ENCODE assay signal across 35 cellular contexts in genomic region chr2:157940024-157940423, GRCh38.
DNase-seq lines count a peak whose midpoint lies in the region; ATAC-seq and TF ChIP-seq lines count a peak whose summit lies in the region.
"Had no signal": no experiment of that assay in that cellular context is flagged by ENCODE, and none has a peak within 500 bp of the region (broad histone marks: within the 10 kb centered on the region; RNA-seq: fewer than 3 reads in every experiment).

No MANE protein-coding gene starts in this region.

- POLR2A ChIA-PET in PC-3 (lab: Charles Lee; ENCODE audit: unreplicated experiment), result no interaction called here

- H3K4me1 Mint-ChIP-seq in endodermal cell, result peaks cover 37% of the 10 kb centered on the region
- H3K4me1 Mint-ChIP-seq: naive B cell; stimulated activated naive CD8-positive, alpha-beta T cell treated with anti-CD3 and anti-CD28 coated beads, Interleukin-15, amount 100 ng/mL, for 72 hours had no signal

- DNase-seq in ELF-1 (ENCODE audit: low read depth, low spot score) (peak; percentile 26), PC-3 (peak; percentile 52), endodermal cell (peak; percentile 52), renal cortical epithelial cell (ENCODE audit: low read depth) (peak; percentile 37), NCI-H1048 (lab: John Stamatoyannopoulos, UW) (no peak), NCI-H446 (lab: John Stamatoyannopoulos, UW) (no peak), mucosa of descending colon (no peak), GM10266 (ENCODE audit: extremely low spot score) (no peak)
- DNase-seq: ACHN; activated CD4-positive, alpha-beta T cell treated with anti-CD3 and anti-CD28 coated beads, Interleukin-2, amount 50 U/mL, for 1 hour; activated gamma-delta T cell; activated naive CD8-positive, alpha-beta T cell treated with anti-CD3 and anti-CD28 coated beads, Interleukin-2, amount 10 ng/mL, durations not matched to agents 7 days and 5 days; activated T-cell treated with anti-CD3 and anti-CD28 coated beads, Interleukin-2, amount 50 U/mL, for 4 hours; aorta; colonic mucosa; DMS153; effector CD4-positive, alpha-beta T cell; GDM1; glutamatergic neuron; left ventricle myocardium inferior; naive B cell; NCI-H1417 treated with DMSO at 0.1 percent for 48 hours; NCI-H2029 treated with DMSO at 0.1 percent for 48 hours; NCI-H526 treated with DMSO at 0.1 percent for 48 hours; posterior cingulate gyrus; right cardiac atrium; spleen; stimulated activated CD8-positive, alpha-beta memory T cell treated with anti-CD3 and anti-CD28 coated beads, Interleukin-4, amount 100 ng/mL, for 48 hours; stimulated activated naive CD8-positive, alpha-beta T cell treated with anti-CD3 and anti-CD28 coated beads, Interleukin-15, amount 100 ng/mL, for 72 hours; SW 1271; T1000; uterus had no signal

- peaks cover 17% of the 10 kb centered on the region for H3K4me1 ChIP-seq in PC-3 (ENCODE audit: insufficient read depth, low read length)
- H3K4me1 ChIP-seq in endodermal cell (ENCODE audit: control insufficient read depth, insufficient read depth, low read length), result peaks cover 21% of the 10 kb centered on the region
- no peaks in the 10 kb centered on the region for H3K4me1 ChIP-seq in mucosa of descending colon (ENCODE audit: low read depth)
- H3K4me1 ChIP-seq: colonic mucosa, spleen, uterus had no signal

- H3K9ac ChIP-seq in PC-3 (ENCODE audit: low read length), result no peak overlapping the region
- H3K9ac ChIP-seq in endodermal cell (ENCODE audit: extremely low read depth, low read length, poor library complexity, severe bottlenecking), result no peak overlapping the region

- H3K79me2 ChIP-seq in PC-3 (ENCODE audit: low read length), result no peaks in the 10 kb centered on the region

- no peak overlapping the region for H3K4me2 ChIP-seq in PC-3 (ENCODE audit: low read length)

- no peak overlapping the region for H3K4me3 ChIP-seq in PC-3 (ENCODE audit: low read length)
- no peak overlapping the region for H3K4me3 ChIP-seq in endodermal cell (ENCODE audit: low read length)
- H3K4me3 ChIP-seq in mucosa of descending colon, result no peak overlapping the region
- H3K4me3 ChIP-seq: colonic mucosa, left ventricle myocardium inferior, spleen, uterus had no signal

- H3K27ac ChIP-seq in PC-3 (ENCODE audit: low read length), result no peak overlapping the region
- no peak overlapping the region for H3K27ac ChIP-seq in endodermal cell (ENCODE audit: low read depth, low read length)
- H3K27ac ChIP-seq: colonic mucosa, epithelial cell of prostate, left ventricle myocardium inferior, neutrophil, spleen, uterus had no signal

- no peaks in the 10 kb centered on the region for H3F3A ChIP-seq in PC-3 (ENCODE audit: low read length, unreplicated experiment)

- no peak overlapping the region for H3K27ac Mint-ChIP-seq in endodermal cell
- H3K27ac Mint-ChIP-seq: activated naive CD8-positive, alpha-beta T cell treated with anti-CD3 and anti-CD28 coated beads, Interleukin-2, amount 10 ng/mL, durations not matched to agents 7 days and 5 days; naive B cell; stimulated activated naive CD8-positive, alpha-beta T cell treated with anti-CD3 and anti-CD28 coated beads, Interleukin-15, amount 100 ng/mL, for 72 hours had no signal

- peaks cover 5% of the 10 kb centered on the region for H3K27me3 Mint-ChIP-seq in endodermal cell (ENCODE audit: insufficient read depth)
- H3K27me3 Mint-ChIP-seq: stimulated activated naive CD8-positive, alpha-beta T cell treated with anti-CD3 and anti-CD28 coated beads, Interleukin-15, amount 100 ng/mL, for 72 hours had no signal

- H3K27me3 ChIP-seq in PC-3 (ENCODE audit: low read length) (no peaks in the 10 kb centered on the region), endodermal cell (ENCODE audit: control insufficient read depth, insufficient read depth, low read length, poor library complexity, severe bottlenecking) (no peaks in the 10 kb centered on the region)
- H3K27me3 ChIP-seq: colonic mucosa, neutrophil, spleen, uterus had no signal

- H2AFZ ChIP-seq in PC-3 (ENCODE audit: low read length), result no peak overlapping the region

- no peak for TF ChIP-seq CTCF in PC-3 (conservative IDR thresholded peaks at IDR 0.05; ENCODE audit: low read depth, low read length)
- no peak for TF ChIP-seq CTCF in endodermal cell (conservative IDR thresholded peaks at IDR 0.05)
- no peak for TF ChIP-seq CTCF in mucosa of descending colon (IDR thresholded peaks at IDR 0.05)
- TF ChIP-seq CTCF in GM10266 (IDR thresholded peaks at IDR 0.05; ENCODE audit: control insufficient read depth, insufficient read depth, low read depth, missing control alignments), result no peak

- no peak overlapping the region for H3K4me3 Mint-ChIP-seq in endodermal cell
- H3K4me3 Mint-ChIP-seq: activated naive CD8-positive, alpha-beta T cell treated with anti-CD3 and anti-CD28 coated beads, Interleukin-2, amount 10 ng/mL, durations not matched to agents 7 days and 5 days; activated T-cell treated with anti-CD3 and anti-CD28 coated beads, Interleukin-2, amount 50 U/mL, for 4 hours; naive B cell; stimulated activated naive CD8-positive, alpha-beta T cell treated with anti-CD3 and anti-CD28 coated beads, Interleukin-15, amount 100 ng/mL, for 72 hours had no signal

- BruUV-seq in PC-3 (replicated peaks; lab: Mats Ljungman, UMichigan), result no TSS peak

- H3K9me2 ChIP-seq in PC-3 (replicated peaks; ENCODE audit: low read length), result no peaks in the 10 kb centered on the region

- no peaks in the 10 kb centered on the region for H3K36me3 ChIP-seq in PC-3 (ENCODE audit: low read depth, low read length)
- H3K36me3 ChIP-seq in endodermal cell (ENCODE audit: control insufficient read depth, insufficient read depth, low read length), result no peaks in the 10 kb centered on the region
- H3K36me3 ChIP-seq in mucosa of descending colon (ENCODE audit: low read depth), result no peaks in the 10 kb centered on the region
- H3K36me3 ChIP-seq: colonic mucosa, left ventricle myocardium inferior, neutrophil, spleen, uterus had no signal

- no peaks in the 10 kb centered on the region for H3K36me3 Mint-ChIP-seq in endodermal cell (ENCODE audit: low read depth)
- H3K36me3 Mint-ChIP-seq: activated naive CD8-positive, alpha-beta T cell treated with anti-CD3 and anti-CD28 coated beads, Interleukin-2, amount 10 ng/mL, durations not matched to agents 7 days and 5 days; naive B cell had no signal

- no peaks in the 10 kb centered on the region for H3K9me3 Mint-ChIP-seq in endodermal cell
- H3K9me3 Mint-ChIP-seq: activated naive CD8-positive, alpha-beta T cell treated with anti-CD3 and anti-CD28 coated beads, Interleukin-2, amount 10 ng/mL, durations not matched to agents 7 days and 5 days; activated T-cell treated with anti-CD3 and anti-CD28 coated beads, Interleukin-2, amount 50 U/mL, for 4 hours; naive B cell; stimulated activated naive CD8-positive, alpha-beta T cell treated with anti-CD3 and anti-CD28 coated beads, Interleukin-15, amount 100 ng/mL, for 72 hours had no signal

- intact Hi-C loops in PC-3 (cut with micrococcal nuclease), result no loop called here
- intact Hi-C loops in mucosa of descending colon (cut with DNase I, micrococcal nuclease), result no loop called here

- no peaks in the 10 kb centered on the region for H4K20me1 ChIP-seq in PC-3 (ENCODE audit: low read length)

- WGBS in endodermal cell (ENCODE audit: insufficient coverage in 1 of 2, insufficient read length in 1 of 2), 2 experiments, result 80 to 100% methylated on average over 1 to 3 of the region's 3 CpGs

- H3K9me3 ChIP-seq in PC-3 (ENCODE audit: low read length) (no peaks in the 10 kb centered on the region), endodermal cell (ENCODE audit: control insufficient read depth, low read length) (no peaks in the 10 kb centered on the region), mucosa of descending colon (no peaks in the 10 kb centered on the region)
- H3K9me3 ChIP-seq: colonic mucosa, left ventricle myocardium inferior, neutrophil, spleen, uterus had no signal

- ATAC-seq in PC-3, result peak; percentile 39
- no peak for ATAC-seq in mucosa of descending colon
- ATAC-seq: activated T-cell treated with anti-CD3 and anti-CD28 coated beads, Interleukin-2, amount 50 U/mL, for 4 hours; Panc1; right cardiac atrium; stimulated activated naive CD8-positive, alpha-beta T cell treated with anti-CD3 and anti-CD28 coated beads, Interleukin-15, amount 100 ng/mL, for 72 hours had no signal

- CTCF ChIA-PET in PC-3 (lab: Charles Lee), result no interaction called here

Comparison
In these comparisons a context has a peak if more than half of its experiments do, and no peak if none do; other contexts are left out.
1. DNase-seq: peak in ELF-1 (single experiment), PC-3 (single experiment), endodermal cell (single experiment) and renal cortical epithelial cell (single experiment); none in NCI-H1048 (single experiment), NCI-H446 (0 of 2), mucosa of descending colon (0 of 3) and GM10266 (single experiment).